ENCODE assay signal across 17 cellular contexts in genomic region chr4:40614031-40614430, GRCh38. TPM values are rescaled to one million over a fixed set of nuclear protein-coding genes. Genes with fewer than 3 reads are reported as not detected.
DNase-seq lines count a peak whose midpoint lies in the region; ATAC-seq, FAIRE-seq and TF ChIP-seq lines count a peak whose summit lies in the region.
"Had no signal": no experiment of that assay in that cellular context is flagged by ENCODE, and none has a peak within 500 bp of the region (broad histone marks: within the 10 kb centered on the region; RNA-seq: fewer than 3 reads in every experiment).

No MANE protein-coding gene starts in this region.

- H3K27me3 Mint-ChIP-seq in T-helper 1 cell treated with Interleukin-12 subunit alpha and Interleukin-12 subunit beta and Interleukin-4 antibody, amounts not matched to agents 30 μg/mL and 1 μg/mL, for 36 hours (ENCODE audit: low read depth), result no peaks in the 10 kb centered on the region
- H3K27me3 Mint-ChIP-seq in naive thymus-derived CD4-positive, alpha-beta T cell, result no peaks in the 10 kb centered on the region
- H3K27me3 Mint-ChIP-seq in T-cell, result peaks cover 0 to 3% of the 10 kb centered on the region in 2 donors

- H3K9me3 ChIP-seq in naive thymus-derived CD4-positive, alpha-beta T cell (ENCODE audit: control insufficient read depth in 2 of 3, low read length in 3 of 3), result no peaks in the 10 kb centered on the region

- FAIRE-seq in GM19239 (lab: Jason Lieb, UNC), result peak; percentile 14

- H3K4me1 ChIP-seq in naive thymus-derived CD4-positive, alpha-beta T cell (ENCODE audit: control insufficient read depth in 2 of 2, insufficient read depth in 2 of 2, low read length in 2 of 2), result peaks cover 0 to 8% of the 10 kb centered on the region in 2 donors

- DNase-seq in T-helper 1 cell, result no peak
- DNase-seq in GM19239 (ENCODE audit: insufficient read length, low spot score), result no peak
- DNase-seq in naive thymus-derived CD4-positive, alpha-beta T cell, result peak in 2 of 9 donors; percentile 13 to 19
- DNase-seq in T-cell, result no peak
- no peak for DNase-seq in DMS114 treated with DMSO at 0.1 percent for 48 hours (lab: John Stamatoyannopoulos, UW; ENCODE audit: unreplicated experiment)
- no peak for DNase-seq in LoVo (ENCODE audit: low spot score)
- DNase-seq: GF-D8, GOT3, KBM-7, NCI-H1417, NCI-H187, NCI-H524, NCI-H82 had no signal

- POLR2A ChIA-PET in naive thymus-derived CD4-positive, alpha-beta T cell (lab: Charles Lee), result no interaction called here
- POLR2A ChIA-PET in T-cell (lab: Charles Lee), result interaction anchor here in 1 of 2 donors (0.5 kb wide), 1 partner anchor 525 kb away, joined by 11 read pairs; no protein-coding TSS in a partner anchor

- H3K4me3 Mint-ChIP-seq in T-helper 1 cell treated with Interleukin-12 subunit alpha and Interleukin-12 subunit beta and Interleukin-4 antibody, amounts not matched to agents 30 μg/mL and 1 μg/mL, for 36 hours, result peak overlapping the region; percentile 8
- H3K4me3 Mint-ChIP-seq in naive thymus-derived CD4-positive, alpha-beta T cell, result peak overlapping the region in 9 of 10 donors; percentile 6 to 66 (median 41)
- H3K4me3 Mint-ChIP-seq in T-cell, result peak overlapping the region in 1 of 3 donors; percentile 11
- H3K4me3 Mint-ChIP-seq: CD4-positive, CD25-positive, alpha-beta regulatory T cell had no signal

- H3K4me3 ChIP-seq in naive thymus-derived CD4-positive, alpha-beta T cell (ENCODE audit: low read length), result no peak overlapping the region

- H3K27ac ChIP-seq in VCaP, result peak overlapping the region; percentile 67; the same call in 1 of the 2 replicates
- H3K27ac ChIP-seq in naive thymus-derived CD4-positive, alpha-beta T cell (ENCODE audit: low read depth, low read length), result no peak overlapping the region
- H3K27ac ChIP-seq: 22Rv1 had no signal

- ATAC-seq in naive thymus-derived CD4-positive, alpha-beta T cell, result no peak
- no peak for ATAC-seq in T-cell (replicated peaks in 1 of 4)

- H3K36me3 ChIP-seq in naive thymus-derived CD4-positive, alpha-beta T cell (ENCODE audit: control insufficient read depth in 2 of 3, insufficient read depth in 3 of 3, low read length in 3 of 3), result no peaks in the 10 kb centered on the region

- H3K36me3 Mint-ChIP-seq in T-helper 1 cell treated with Interleukin-12 subunit alpha and Interleukin-12 subunit beta and Interleukin-4 antibody, amounts not matched to agents 30 μg/mL and 1 μg/mL, for 36 hours (ENCODE audit: low read depth), result peaks cover 9% of the 10 kb centered on the region
- peaks cover 0 to 13% (median 0%) of the 10 kb centered on the region in 5 donors for H3K36me3 Mint-ChIP-seq in naive thymus-derived CD4-positive, alpha-beta T cell
- no peaks in the 10 kb centered on the region for H3K36me3 Mint-ChIP-seq in T-cell
- H3K36me3 Mint-ChIP-seq: CD4-positive, CD25-positive, alpha-beta regulatory T cell had no signal

- no peaks in the 10 kb centered on the region for H3K9me3 Mint-ChIP-seq in T-helper 1 cell treated with Interleukin-12 subunit alpha and Interleukin-12 subunit beta and Interleukin-4 antibody, amounts not matched to agents 30 μg/mL and 1 μg/mL, for 36 hours
- H3K9me3 Mint-ChIP-seq in naive thymus-derived CD4-positive, alpha-beta T cell, result peaks cover 0 to 2% (median 0%) of the 10 kb centered on the region in 11 donors
- no peaks in the 10 kb centered on the region for H3K9me3 Mint-ChIP-seq in T-cell
- H3K9me3 Mint-ChIP-seq: CD4-positive, CD25-positive, alpha-beta regulatory T cell had no signal

- H3K27me3 ChIP-seq in naive thymus-derived CD4-positive, alpha-beta T cell (ENCODE audit: control insufficient read depth in 2 of 2, insufficient read depth in 2 of 2, low read length in 2 of 2), result no peaks in the 10 kb centered on the region

- CTCF ChIA-PET in naive thymus-derived CD4-positive, alpha-beta T cell (lab: Charles Lee), result no interaction called here
- CTCF ChIA-PET in T-cell (lab: Charles Lee), result no interaction called here

- peak overlapping the region; percentile 29 for H3K27ac Mint-ChIP-seq in T-helper 1 cell treated with Interleukin-12 subunit alpha and Interleukin-12 subunit beta and Interleukin-4 antibody, amounts not matched to agents 30 μg/mL and 1 μg/mL, for 36 hours
- H3K27ac Mint-ChIP-seq in naive thymus-derived CD4-positive, alpha-beta T cell, result peak overlapping the region in 8 of 9 donors; percentile 0 to 61 (median 14)
- H3K27ac Mint-ChIP-seq in T-cell, result no peak overlapping the region

- H3K4me1 Mint-ChIP-seq in T-helper 1 cell treated with Interleukin-12 subunit alpha and Interleukin-12 subunit beta and Interleukin-4 antibody, amounts not matched to agents 30 μg/mL and 1 μg/mL, for 36 hours (ENCODE audit: low read depth), result peaks cover 13% of the 10 kb centered on the region
- peaks cover 5 to 28% (median 22%) of the 10 kb centered on the region in 7 donors for H3K4me1 Mint-ChIP-seq in naive thymus-derived CD4-positive, alpha-beta T cell
- peaks cover 5 to 21% (median 12%) of the 10 kb centered on the region in 3 donors for H3K4me1 Mint-ChIP-seq in T-cell

- intact Hi-C loops in naive thymus-derived CD4-positive, alpha-beta T cell (cut with micrococcal nuclease), result no loop called here

- TF ChIP-seq CTCF in VCaP (conservative IDR thresholded peaks at IDR 0.05), result no peak

RNA-seq across cellular contexts. Expression of gene RBM47, which starts 15.6 kb away (rescaled TPM):
- total RNA-seq in naive thymus-derived CD4-positive, alpha-beta T cell, result 10 to 100 TPM in 1 of 5 experiments, 1 to 10 TPM in 4; 1.8 to 47.2 (median 2.6) TPM
- polyA plus RNA-seq in naive thymus-derived CD4-positive, alpha-beta T cell, result under 1 TPM; 0.17 to 0.91 TPM
- total RNA-seq in T-cell, result 1 to 10 TPM in 1 of 5 donors, under 1 TPM in 4; 0.19 to 1.3 (median 0.79) TPM

Comparison
In these comparisons a context has a peak if more than half of its experiments do, and no peak if none do; other contexts are left out.
1. H3K27ac Mint-ChIP-seq: peak in T-helper 1 cell treated with Interleukin-12 subunit alpha and Interleukin-12 subunit beta and Interleukin-4 antibody, amounts not matched to agents 30 μg/mL and 1 μg/mL, for 36 hours (single experiment) and naive thymus-derived CD4-positive, alpha-beta T cell (8 of 9); none in T-cell (0 of 2).